Comparison of ENCODE assay signal across 8 cellular contexts in the genomic region with DNA sequence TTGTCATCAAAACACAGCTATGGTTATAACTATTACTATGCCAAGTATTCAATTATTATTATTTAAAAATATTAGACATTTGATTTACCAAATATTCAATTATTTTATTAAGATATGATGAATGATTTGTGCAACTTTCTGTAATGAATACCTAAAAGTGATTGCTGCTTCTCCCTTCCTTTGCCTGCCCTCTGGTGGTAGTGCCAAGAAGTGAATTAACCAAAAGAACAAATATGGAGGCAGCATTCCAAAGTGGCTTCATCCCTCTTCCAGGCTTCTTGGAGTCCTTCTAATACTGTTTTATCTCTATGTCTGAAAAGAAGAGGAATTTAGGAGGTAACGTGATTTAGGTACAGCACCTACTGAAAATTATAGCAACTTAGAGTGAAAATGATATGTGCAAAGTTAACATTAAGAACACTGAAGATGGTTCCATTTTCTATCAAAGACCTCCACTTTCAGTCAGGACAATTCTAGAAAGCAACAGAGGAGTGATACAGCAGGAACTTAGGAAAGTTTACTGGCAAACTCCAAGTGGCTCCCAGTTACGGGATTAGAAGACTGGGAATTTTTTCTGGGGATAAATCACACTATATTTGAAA. TPM values are rescaled to one million over a fixed set of nuclear protein-coding genes. Genes with fewer than 3 reads are reported as not detected.
DNase-seq lines count a peak whose midpoint lies in the region; ATAC-seq, FAIRE-seq and TF ChIP-seq lines count a peak whose summit lies in the region.

No MANE protein-coding gene starts in this region.

- no peak overlapping the region for H2BK15ac ChIP-seq in IMR-90 (ENCODE audit: low read depth, low read length)

- H3K18ac ChIP-seq in IMR-90 (ENCODE audit: low read depth, low read length): no peak overlapping the region

- H3K9me3 ChIP-seq in IMR-90 (ENCODE audit: control insufficient read depth, insufficient read depth, low read length): no peaks in the 10 kb centered on the region

- H2AK9ac ChIP-seq in IMR-90 (replicated peaks; ENCODE audit: low read depth, low read length, poor library complexity): no peak overlapping the region

- no peaks in the 10 kb centered on the region for H3K27me3 ChIP-seq in IMR-90 (ENCODE audit: control insufficient read depth, insufficient read depth, low read length)

- intact Hi-C loops in IMR-90 (cut with micrococcal nuclease): loop anchor here (5.0 to 10.0 kb wide), 2 partner anchors 1094 to 1513 kb away; no protein-coding TSS in a partner anchor

- H2BK20ac ChIP-seq in IMR-90 (ENCODE audit: low read depth, low read length): no peak overlapping the region

- H3K79me1 ChIP-seq in IMR-90 (ENCODE audit: low read depth in 1 of 2, low read length in 2 of 2): no peaks in the 10 kb centered on the region

- H2BK120ac ChIP-seq in IMR-90 (ENCODE audit: low read depth, low read length): no peak overlapping the region

- POLR2A ChIA-PET in IMR-90 (lab: Charles Lee; ENCODE audit: unreplicated experiment): no interaction called here

- no peak overlapping the region for H3K4me2 ChIP-seq in IMR-90 (ENCODE audit: low read depth, low read length)

- ATAC-seq in IMR-90 (ENCODE audit: low read depth) (no peak), GM21717 (IDR thresholded peaks at IDR 0.05; ENCODE audit: unreplicated experiment) (no peak)
- no peak for ATAC-seq in activated T-cell treated with anti-CD3 and anti-CD28 coated beads, Interleukin-2, amount 50 U/mL, for 4 hours
- ATAC-seq in activated CD4-positive, CD25-positive, alpha-beta regulatory T cell treated with anti-CD3 and anti-CD28 coated beads, Interleukin-2, amount 50 U/mL, for 24 hours: no peak

- H3K36me3 ChIP-seq in IMR-90 (ENCODE audit: control insufficient read depth, insufficient read depth, low read length): no peaks in the 10 kb centered on the region

- H3K9ac ChIP-seq in IMR-90 (ENCODE audit: low read depth, low read length): no peak overlapping the region

- H2AK5ac ChIP-seq in IMR-90 (ENCODE audit: low read depth, low read length): no peak overlapping the region

- H4K5ac ChIP-seq in IMR-90 (ENCODE audit: low read depth, low read length): no peak overlapping the region

- peaks cover 15% of the 10 kb centered on the region for H3K4me1 Mint-ChIP-seq in activated T-cell treated with anti-CD3 and anti-CD28 coated beads, Interleukin-2, amount 50 U/mL, for 4 hours (ENCODE audit: low read depth)

- peaks cover 4% of the 10 kb centered on the region for H3K27me3 Mint-ChIP-seq in activated T-cell treated with anti-CD3 and anti-CD28 coated beads, Interleukin-2, amount 50 U/mL, for 4 hours (ENCODE audit: low read depth)

- no peaks in the 10 kb centered on the region for H3K4me1 ChIP-seq in IMR-90 (ENCODE audit: control insufficient read depth, insufficient read depth, low read length)

- dilution Hi-C loops in IMR-90 (cut with HindIII; ENCODE audit: low sequenced_read_pairs, unreplicated experiment): no loop called here

- no peak for TF ChIP-seq POLR2A in IMR-90 (IDR thresholded peaks at IDR 0.05; ENCODE audit: low read depth, low read length)

- no peaks in the 10 kb centered on the region for H4K20me1 ChIP-seq in IMR-90 (ENCODE audit: insufficient read depth, low read length)

- no peak overlapping the region for H2AFZ ChIP-seq in IMR-90 (replicated peaks; ENCODE audit: low read length, poor library complexity)

- TF ChIP-seq RAD21 in IMR-90 (IDR thresholded peaks at IDR 0.05; ENCODE audit: low read length): peak; percentile 69

- no peak overlapping the region for H2BK5ac ChIP-seq in IMR-90 (ENCODE audit: low read depth, low read length, poor library complexity, severe bottlenecking)

- H3K56ac ChIP-seq in IMR-90 (ENCODE audit: extremely low read depth, insufficient read depth, low read length): no peak overlapping the region

- peak; percentile 75 for TF ChIP-seq CTCF in IMR-90 (conservative IDR thresholded peaks at IDR 0.05; ENCODE audit: low read depth, low read length)

- H3K4ac ChIP-seq in IMR-90 (ENCODE audit: low read depth, low read length): no peak overlapping the region

- peak; percentile 96 for FAIRE-seq in islet of Langerhans (lab: Jason Lieb, UNC)

- H3K9me1 ChIP-seq in IMR-90 (ENCODE audit: insufficient read depth, low read length): no peaks in the 10 kb centered on the region

- DNase-seq in NCI-H2171 (lab: John Stamatoyannopoulos, UW) (peak; percentile 1), NCI-H2171 treated with DMSO at 0.1 percent for 48 hours (lab: John Stamatoyannopoulos, UW) (no peak), IMR-90 (peak; percentile 22), NOMO-1 treated with DMSO at 0.1 percent for 48 hours (lab: John Stamatoyannopoulos, UW; ENCODE audit: unreplicated experiment) (no peak)
- peak; percentile 7 for DNase-seq in activated T-cell treated with anti-CD3 and anti-CD28 coated beads, Interleukin-2, amount 50 U/mL, for 4 hours

- H3K4me3 ChIP-seq in IMR-90 (ENCODE audit: insufficient read depth, low read depth, low read length): no peak overlapping the region

- no peak overlapping the region for H3K4me3 Mint-ChIP-seq in activated T-cell treated with anti-CD3 and anti-CD28 coated beads, Interleukin-2, amount 50 U/mL, for 4 hours

- H4K91ac ChIP-seq in IMR-90 (ENCODE audit: insufficient read depth, low read depth, low read length): no peak overlapping the region

- in situ Hi-C loops in IMR-90 (cut with MboI; ENCODE audit: low sequenced_read_pairs): loop anchor here (5.0 to 25.0 kb wide), 3 partner anchors 207 to 1107 kb away; no protein-coding TSS in a partner anchor

- H3K9me3 Mint-ChIP-seq in activated T-cell treated with anti-CD3 and anti-CD28 coated beads, Interleukin-2, amount 50 U/mL, for 4 hours: no peaks in the 10 kb centered on the region

- H3K27ac ChIP-seq in IMR-90 (ENCODE audit: insufficient read depth, low read length): no peak overlapping the region

- H3K36me3 Mint-ChIP-seq in activated T-cell treated with anti-CD3 and anti-CD28 coated beads, Interleukin-2, amount 50 U/mL, for 4 hours (ENCODE audit: insufficient read depth): no peaks in the 10 kb centered on the region

- WGBS in IMR-90 (ENCODE audit: extremely low coverage in 2 of 2, insufficient read length in 1 of 2), 2 experiments: no CpG with 5 or more reads among the region's 2 CpGs

- BruUV-seq in IMR-90 (replicated peaks; lab: Mats Ljungman, UMichigan): no TSS peak

- no peak overlapping the region for H3K14ac ChIP-seq in IMR-90 (replicated peaks; ENCODE audit: low read depth, low read length)

- H4K8ac ChIP-seq in IMR-90 (ENCODE audit: low read depth in 2 of 2, low read length in 2 of 2): no peak overlapping the region

- no peak overlapping the region for H3K23ac ChIP-seq in IMR-90 (ENCODE audit: low read depth, low read length)

- CTCF ChIA-PET in IMR-90 (lab: Yijun Ruan, JAX): interaction anchor here (0.6 to 1.8 kb wide), 6 partner anchors 9 to 1111 kb away, joined by 3 to 8 read pairs (median 4); no protein-coding TSS in a partner anchor

TF ChIP-seq in IMR-90, 13 proteins besides CTCF, POLR2A, EP300 and RAD21:
- TF ChIP-seq FOS (IDR thresholded peaks at IDR 0.05; ENCODE audit: low read depth, low read length) (no peak), SMC3 (IDR thresholded peaks at IDR 0.05; ENCODE audit: low read depth, low read length) (peak; percentile 72)

RNA-seq across cellular contexts. Expression of a gene that starts 43.0 kb away (rescaled TPM):
- 0.18 and 0.28 TPM in 2 replicates for total RNA-seq in IMR-90 (2012; rRNA removed)
- 0.07 and 0.12 TPM in 2 replicates for polyA plus RNA-seq in IMR-90 (2012; rRNA removed)
- 0.03 and 0.04 TPM in 2 replicates for polyA plus RNA-seq in IMR-90 (2012; cell fraction: cytosol; rRNA removed)
- polyA plus RNA-seq in IMR-90 (2012; cell fraction: nucleus; rRNA removed; ENCODE audit: low replicate concordance): 0.03 and 0.13 TPM in 2 replicates
- not detected for total RNA-seq in activated T-cell treated with anti-CD3 and anti-CD28 coated beads, Interleukin-2, amount 50 U/mL, for 4 hours

Comparison
In these comparisons a context has a peak if more than half of its experiments do, and no peak if none do; other contexts are left out.
1. DNase-seq: peak in NCI-H2171 (single experiment), IMR-90 (single experiment) and activated T-cell treated with anti-CD3 and anti-CD28 coated beads, Interleukin-2, amount 50 U/mL, for 4 hours (single experiment); none in NCI-H2171 treated with DMSO at 0.1 percent for 48 hours (single experiment) and NOMO-1 treated with DMSO at 0.1 percent for 48 hours (single experiment).